Comparison of ENCODE assay signal across 8 cellular contexts in genomic region chr11:120547301-120547700, GRCh38. TPM values are rescaled to one million over a fixed set of nuclear protein-coding genes. Genes with fewer than 3 reads are reported as not detected.
DNase-seq lines count a peak whose midpoint lies in the region; ATAC-seq and TF ChIP-seq lines count a peak whose summit lies in the region.
"Had no signal": no experiment of that assay in that cellular context is flagged by ENCODE, and none has a peak within 500 bp of the region (broad histone marks: within the 10 kb centered on the region; RNA-seq: fewer than 3 reads in every experiment).

No MANE protein-coding gene starts in this region.

- POLR2A ChIA-PET in RWPE1 (lab: Yijun Ruan, JAX; ENCODE audit: low non-redundant PET), result no interaction called here

- H3K9me3 ChIP-seq in esophagus (ENCODE audit: control insufficient read depth in 2 of 2, insufficient read depth in 1 of 2, low read depth in 1 of 2, low read length in 1 of 2), result no peaks in the 10 kb centered on the region
- no peaks in the 10 kb centered on the region for H3K9me3 ChIP-seq in muscle layer of duodenum (ENCODE audit: control insufficient read depth in 1 of 2, low read length in 2 of 2)
- H3K9me3 ChIP-seq in thoracic aorta, result no peaks in the 10 kb centered on the region

- ATAC-seq in thoracic aorta (ENCODE audit: insufficient number of reproducible peaks, low FRiP score, low read depth), result no peak

- H3K27ac ChIP-seq in RWPE1, result peak overlapping the region; percentile 67
- H3K27ac ChIP-seq in esophagus (ENCODE audit: low read depth in 2 of 2, low read length in 1 of 2), result peak overlapping the region; percentile 14 to 61
- peak overlapping the region; percentile 7 for H3K27ac ChIP-seq in muscle layer of duodenum (ENCODE audit: low read length)
- peak overlapping the region; percentile 69 to 89 for H3K27ac ChIP-seq in thoracic aorta

- H3K4me1 ChIP-seq in esophagus (ENCODE audit: control insufficient read depth in 2 of 2, insufficient read depth in 2 of 2, low read length in 1 of 2), result peaks cover 8 to 17% of the 10 kb centered on the region in 2 donors
- peaks cover 3 to 18% of the 10 kb centered on the region in 2 donors for H3K4me1 ChIP-seq in muscle layer of duodenum (ENCODE audit: control insufficient read depth in 1 of 2, insufficient read depth in 2 of 2, low read length in 2 of 2)
- H3K4me1 ChIP-seq in thoracic aorta (ENCODE audit: control insufficient read depth in 1 of 2, low read depth in 2 of 2), result peaks cover 9 to 24% of the 10 kb centered on the region in 2 donors

- no peaks in the 10 kb centered on the region for H3K36me3 ChIP-seq in esophagus (ENCODE audit: control insufficient read depth in 2 of 2, insufficient read depth in 2 of 2, low read length in 1 of 2)
- H3K36me3 ChIP-seq in muscle layer of duodenum (ENCODE audit: control insufficient read depth in 1 of 2, insufficient read depth in 2 of 2, low read length in 2 of 2), result no peaks in the 10 kb centered on the region
- H3K36me3 ChIP-seq in thoracic aorta, result no peaks in the 10 kb centered on the region

- H3K27me3 ChIP-seq in esophagus (ENCODE audit: control insufficient read depth in 1 of 2, insufficient read depth in 2 of 2, low read length in 2 of 2), result no peaks in the 10 kb centered on the region
- no peaks in the 10 kb centered on the region for H3K27me3 ChIP-seq in muscle layer of duodenum (ENCODE audit: low read depth, low read length)
- no peaks in the 10 kb centered on the region for H3K27me3 ChIP-seq in thoracic aorta (replicated peaks; ENCODE audit: insufficient read depth)

- CTCF ChIA-PET in RWPE1 (lab: Yijun Ruan, JAX), result interaction anchor here (0.6 to 1.9 kb wide), 2 partner anchors 36 to 1091 kb away, joined by 3 to 12 read pairs; partner anchors contain the start of gene GRIK4

- TF ChIP-seq CTCF in RWPE1 (conservative IDR thresholded peaks at IDR 0.05; ENCODE audit: low read depth) (no peak), thoracic aorta (IDR thresholded peaks at IDR 0.05) (no peak)

- DNase-seq in RWPE1 (ENCODE audit: low spot score) (no peak), thoracic aorta (ENCODE audit: low spot score) (no peak), NCI-H1436 treated with DMSO at 0.1 percent for 48 hours (lab: John Stamatoyannopoulos, UW) (no peak), iPS-NIHi7 (ENCODE audit: extremely low spot score) (no peak)
- DNase-seq in stimulated activated CD4-positive, alpha-beta T cell treated with anti-CD3 and anti-CD28 coated beads, Interleukin-1b, Interleukin-23, amount 100 ng/mL, for 48 hours, result no peak

- H3K4me3 ChIP-seq in esophagus (ENCODE audit: low read depth in 1 of 2, low read length in 2 of 2) (no peak overlapping the region), muscle layer of duodenum (ENCODE audit: low read depth in 1 of 2, low read length in 2 of 2) (no peak overlapping the region), thoracic aorta (peak overlapping the region; percentile 13)
- H3K4me3 ChIP-seq: GM12878 had no signal

- 56 to 57% methylated on average over 10 of the region's 10 CpGs for WGBS in esophagus, 2 donors

RNA-seq across cellular contexts. Expression of gene GRIK4, which starts 35.8 kb away (rescaled TPM):
- under 1 TPM; 0.09 to 0.12 TPM for polyA plus RNA-seq in esophagus
- not detected for total RNA-seq in thoracic aorta

Comparison
In these comparisons a context has a peak if more than half of its experiments do, and no peak if none do; other contexts are left out.
1. H3K27ac ChIP-seq: peak in every context shown above with its lines; median percentile 79 in thoracic aorta; 67 in RWPE1; 38 in esophagus; 7 in muscle layer of duodenum.